8 cellular contexts compared by ENCODE assay signal in genomic region chr2:190180313-190181065, GRCh38.
DNase-seq lines count a peak whose midpoint lies in the region; ATAC-seq, FAIRE-seq and TF ChIP-seq lines count a peak whose summit lies in the region.

No MANE protein-coding gene starts in this region.

- ATAC-seq in HG02588 (IDR thresholded peaks at IDR 0.05; ENCODE audit: unreplicated experiment), result peak; percentile 87
- ATAC-seq in Right ventricle myocardium superior (ENCODE audit: poor library complexity), result peak; percentile 91

- no peak overlapping the region for H3K27ac Mint-ChIP-seq in activated T-cell treated with anti-CD3 and anti-CD28 coated beads, Interleukin-2, amount 50 U/mL, for 24 hours

- H3K4me3 ChIP-seq in AG04449 (ENCODE audit: low read depth, low read length), result peak overlapping the region; percentile 58
- peak overlapping the region; percentile 41 for H3K4me3 ChIP-seq in NB4 (ENCODE audit: low read depth, low read length)

- no peaks in the 10 kb centered on the region for H3K36me3 Mint-ChIP-seq in activated T-cell treated with anti-CD3 and anti-CD28 coated beads, Interleukin-2, amount 50 U/mL, for 24 hours (ENCODE audit: low read depth)

- no peak for TF ChIP-seq POLR2A in GM12891 (IDR thresholded peaks at IDR 0.05; ENCODE audit: low read depth, low read length)
- no peak for TF ChIP-seq POLR2A in NB4 (IDR thresholded peaks at IDR 0.05; ENCODE audit: extremely low read depth, insufficient read length)

- H3K27me3 Mint-ChIP-seq in activated T-cell treated with anti-CD3 and anti-CD28 coated beads, Interleukin-2, amount 50 U/mL, for 24 hours, result peaks cover 41% of the 10 kb centered on the region

- H3K9me3 Mint-ChIP-seq in activated T-cell treated with anti-CD3 and anti-CD28 coated beads, Interleukin-2, amount 50 U/mL, for 24 hours, result no peaks in the 10 kb centered on the region

- no peak for DNase-seq in AG04449 (ENCODE audit: low read depth, low spot score)
- DNase-seq in GM12891 (ENCODE audit: insufficient read length, low spot score), result peak; percentile 52
- DNase-seq in NB4 (ENCODE audit: low read depth), result peak; percentile 69
- peak; percentile 50 for DNase-seq in activated T-cell treated with anti-CD3 and anti-CD28 coated beads, Interleukin-2, amount 50 U/mL, for 24 hours
- peak; percentile 80 for DNase-seq in Right ventricle myocardium superior
- peak in 50 of 56 donors; percentile 18 to 83 (median 63) for DNase-seq in nucleus accumbens (lab: John Stamatoyannopoulos, UW)
- DNase-seq in RCC 7860 (ENCODE audit: low spot score), result no peak

- FAIRE-seq in GM12891 (lab: Jason Lieb, UNC) (peak; percentile 79), RCC 7860 (lab: Jason Lieb, UNC) (no peak)

- no peak overlapping the region for H3K4me3 Mint-ChIP-seq in activated T-cell treated with anti-CD3 and anti-CD28 coated beads, Interleukin-2, amount 50 U/mL, for 24 hours

- intact Hi-C loops in Right ventricle myocardium superior (cut with DNase I), result no loop called here

- H3K4me1 Mint-ChIP-seq in activated T-cell treated with anti-CD3 and anti-CD28 coated beads, Interleukin-2, amount 50 U/mL, for 24 hours (ENCODE audit: low read depth), result peaks cover 9% of the 10 kb centered on the region

- POLR2A ChIA-PET in AG04449 (lab: Yijun Ruan, JAX), result no interaction called here

- CTCF ChIA-PET in AG04449 (lab: Yijun Ruan, JAX), result interaction anchor here (1.1 to 2.2 kb wide), 4 partner anchors 8 to 91 kb away, joined by 3 to 8 read pairs (median 6); no protein-coding TSS in a partner anchor

- TF ChIP-seq CTCF in AG04449 (IDR thresholded peaks at IDR 0.05; ENCODE audit: insufficient read depth, low read length, missing control alignments) (peak; percentile 43), NB4 (IDR thresholded peaks at IDR 0.05; ENCODE audit: low read depth, low read length) (peak; percentile 53)

TF ChIP-seq in GM12891, 5 proteins besides CTCF, POLR2A, EP300 and RAD21:
- TF ChIP-seq PAX5 (IDR thresholded peaks at IDR 0.05; ENCODE audit: insufficient read depth, low read length, severe bottlenecking), result no peak
- TF ChIP-seq SPI1 (IDR thresholded peaks at IDR 0.05; ENCODE audit: low read depth, low read length), result no peak
- TF ChIP-seq POLR2AphosphoS5 (IDR thresholded peaks at IDR 0.05; ENCODE audit: low read depth, low read length), result no peak
- no peak for TF ChIP-seq POU2F2 (IDR thresholded peaks at IDR 0.05; ENCODE audit: low read depth, low read length)
- TF ChIP-seq TAF1 (IDR thresholded peaks at IDR 0.05; ENCODE audit: low read depth, low read length), result no peak

Comparison
In these comparisons a context has a peak if more than half of its experiments do, and no peak if none do; other contexts are left out.
1. DNase-seq: peak in GM12891 (single experiment), NB4 (single experiment), activated T-cell treated with anti-CD3 and anti-CD28 coated beads, Interleukin-2, amount 50 U/mL, for 24 hours (single experiment), Right ventricle myocardium superior (single experiment) and nucleus accumbens (50 of 56); none in AG04449 (single experiment) and RCC 7860 (single experiment).